14 cellular contexts compared by ENCODE assay signal in genomic region chr6:119479860-119480655, GRCh38.
DNase-seq lines count a peak whose midpoint lies in the region; ATAC-seq, FAIRE-seq and TF ChIP-seq lines count a peak whose summit lies in the region.
"Had no signal": no experiment of that assay in that cellular context is flagged by ENCODE, and none has a peak within 500 bp of the region (broad histone marks: within the 10 kb centered on the region; RNA-seq: fewer than 3 reads in every experiment).

No MANE protein-coding gene starts in this region.

- H3K9ac ChIP-seq in HepG2 (ENCODE audit: insufficient read depth, low read depth, low read length) (no peak overlapping the region), adipocyte (ENCODE audit: low read length) (no peak overlapping the region)

- H3K36me3 ChIP-seq in right lobe of liver = no peaks in the 10 kb centered on the region
- H3K36me3 ChIP-seq in HepG2 (replicated peaks in 1 of 2; ENCODE audit: control insufficient read depth in 1 of 2, insufficient read depth in 2 of 2, low read length in 2 of 2) = no peaks in the 10 kb centered on the region
- no peaks in the 10 kb centered on the region for H3K36me3 ChIP-seq in adipocyte (ENCODE audit: control insufficient read depth, insufficient read depth, low read length, severe bottlenecking)
- H3K36me3 ChIP-seq: cardiac muscle cell had no signal

- in situ Hi-C loops in HepG2 (cut with HindIII; ENCODE audit: extremely low pct_ligation_motif_present, low pct_unique_long_range_greater_than_20kb) = no loop called here

- H3K4me2 ChIP-seq in HepG2 (ENCODE audit: low read depth, low read length) = no peak overlapping the region

- H3K9me3 ChIP-seq in right lobe of liver (no peaks in the 10 kb centered on the region), HepG2 (ENCODE audit: low read length) (no peaks in the 10 kb centered on the region), adipocyte (ENCODE audit: control insufficient read depth, low read length) (no peaks in the 10 kb centered on the region)

- ATAC-seq in right lobe of liver (peak; percentile 48 to 75 (median 64)), HepG2 (no peak), HG03520 (IDR thresholded peaks at IDR 0.05; ENCODE audit: unreplicated experiment) (no peak)
- no peak for ATAC-seq in activated CD4-positive, CD25-positive, alpha-beta regulatory T cell treated with anti-CD3 and anti-CD28 coated beads, Interleukin-2, amount 50 U/mL, for 24 hours

- H2AFZ ChIP-seq in HepG2 (ENCODE audit: low read length) = no peak overlapping the region

- H4K20me1 ChIP-seq in HepG2 (ENCODE audit: insufficient read depth, low read length) = no peaks in the 10 kb centered on the region

- H3K4me1 ChIP-seq in right lobe of liver (peaks cover 0 to 5% (median 2%) of the 10 kb centered on the region in 4 donors), HepG2 (ENCODE audit: insufficient read depth, low read length) (no peaks in the 10 kb centered on the region), adipocyte (ENCODE audit: control insufficient read depth, insufficient read depth, low read length) (peaks cover 32% of the 10 kb centered on the region)

- no peak for TF ChIP-seq EP300 in HepG2 (IDR thresholded peaks at IDR 0.05; ENCODE audit: low read depth in 2 of 2, low read length in 2 of 2)
- no peak for TF ChIP-seq EP300 in HepG2 (CRISPR knock-in tag; IDR thresholded peaks at IDR 0.05; ENCODE audit: borderline replicate concordance)

- DNase-seq in right lobe of liver (no peak), HepG2 (ENCODE audit: low spot score) (no peak), adipocyte (ENCODE audit: low read depth) (peak; percentile 78), foreskin fibroblast (peak; percentile 20 to 65), DMS79 treated with DMSO at 0.1 percent for 48 hours (lab: John Stamatoyannopoulos, UW) (no peak), NCI-H187 (lab: John Stamatoyannopoulos, UW) (no peak)
- DNase-seq: activated gamma-delta T cell treated with Interleukin-2 at 50 U/mL for 16 hours, DMS79, GOT3 had no signal

- FAIRE-seq in HepG2 (lab: Jason Lieb, UNC) = no peak
- FAIRE-seq: endometrium, GM12891 had no signal

- POLR2A ChIA-PET in HepG2 (lab: Yijun Ruan, JAX) = no interaction called here

- H3K27ac ChIP-seq in right lobe of liver = no peak overlapping the region
- no peak overlapping the region for H3K27ac ChIP-seq in HepG2 (ENCODE audit: extremely low read length, insufficient read depth, low read length)
- H3K27ac ChIP-seq: cardiac muscle cell had no signal

- TF ChIP-seq CTCF in right lobe of liver (IDR thresholded peaks at IDR 0.05) (no peak), HepG2 (CRISPR knock-in tag; IDR thresholded peaks at IDR 0.05) (no peak), foreskin fibroblast (IDR thresholded peaks at IDR 0.05; ENCODE audit: low read depth, low read length) (no peak)

- TF ChIP-seq RAD21 in HepG2 (CRISPR knock-in tag; IDR thresholded peaks at IDR 0.05) = no peak

- BruUV-seq in HepG2 (replicated peaks; lab: Mats Ljungman, UMichigan) = no TSS peak

- TF ChIP-seq POLR2A in right lobe of liver (IDR thresholded peaks at IDR 0.05) (no peak), HepG2 (IDR thresholded peaks at IDR 0.05; ENCODE audit: insufficient read depth in 1 of 2, low read depth in 2 of 2, low read length in 2 of 2) (no peak)

- H3K4me3 ChIP-seq in right lobe of liver (no peak overlapping the region), HepG2 (replicated peaks in 1 of 3; ENCODE audit: insufficient read depth in 1 of 3, low read depth in 2 of 3, low read length in 3 of 3) (no peak overlapping the region), adipocyte (ENCODE audit: low read length) (no peak overlapping the region), foreskin fibroblast (ENCODE audit: low read depth in 1 of 2, low read length in 2 of 2) (no peak overlapping the region)
- H3K4me3 ChIP-seq: cardiac muscle cell had no signal

- H3K27me3 ChIP-seq in right lobe of liver (no peaks in the 10 kb centered on the region), HepG2 (ENCODE audit: control insufficient read depth in 1 of 2, insufficient read depth in 2 of 2, low read length in 2 of 2) (peaks cover 0 to 15% of the 10 kb centered on the region in 2 experiments; a peak in 1 of 5 replicates), adipocyte (replicated peaks; ENCODE audit: control insufficient read depth, insufficient read depth, low read length) (no peaks in the 10 kb centered on the region)
- H3K27me3 ChIP-seq: cardiac muscle cell had no signal

- CTCF ChIA-PET in HepG2 (lab: Yijun Ruan, JAX; ENCODE audit: low intra/inter-chr PET ratio, low total read pairs) = no interaction called here

- 94% methylated on average over 2 of the region's 2 CpGs for WGBS in right lobe of liver (ENCODE audit: insufficient coverage, low coverage, low lambda C conversion rate, missing lambda C conversion rate)
- WGBS in HepG2 (ENCODE audit: low lambda C conversion rate) = 25% methylated on average over 2 of the region's 2 CpGs

- H3K79me2 ChIP-seq in HepG2 (ENCODE audit: insufficient read depth, low read length) = no peaks in the 10 kb centered on the region

- intact Hi-C loops in right lobe of liver (cut with DNase I) (no loop called here), HepG2 (cut with micrococcal nuclease; ENCODE audit: unreplicated experiment) (no loop called here)

TF ChIP-seq in HepG2, 621 proteins besides CTCF, POLR2A, EP300 and RAD21:
- TF ChIP-seq ZBTB2 (CRISPR knock-in tag; IDR thresholded peaks at IDR 0.05; ENCODE audit: low read depth) = no peak
- TF ChIP-seq CBX5 (CRISPR knock-in tag; IDR thresholded peaks at IDR 0.05; ENCODE audit: borderline replicate concordance) = no peak
- no peak for TF ChIP-seq ZNF569 (CRISPR knock-in tag; IDR thresholded peaks at IDR 0.05; ENCODE audit: borderline replicate concordance)

Comparison
In these comparisons a context has a peak if more than half of its experiments do, and no peak if none do; other contexts are left out.
1. ATAC-seq: peak in right lobe of liver (4 of 4); none in HepG2 (single experiment), activated CD4-positive, CD25-positive, alpha-beta regulatory T cell treated with anti-CD3 and anti-CD28 coated beads, Interleukin-2, amount 50 U/mL, for 24 hours (0 of 2) and HG03520 (single experiment).
2. DNase-seq: peak in adipocyte (single experiment) and foreskin fibroblast (2 of 2); none in right lobe of liver (0 of 3), HepG2 (single experiment), DMS79 treated with DMSO at 0.1 percent for 48 hours (single experiment) and NCI-H187 (0 of 2).